Comparison of ENCODE assay signal across 8 cellular contexts in the genomic region with DNA sequence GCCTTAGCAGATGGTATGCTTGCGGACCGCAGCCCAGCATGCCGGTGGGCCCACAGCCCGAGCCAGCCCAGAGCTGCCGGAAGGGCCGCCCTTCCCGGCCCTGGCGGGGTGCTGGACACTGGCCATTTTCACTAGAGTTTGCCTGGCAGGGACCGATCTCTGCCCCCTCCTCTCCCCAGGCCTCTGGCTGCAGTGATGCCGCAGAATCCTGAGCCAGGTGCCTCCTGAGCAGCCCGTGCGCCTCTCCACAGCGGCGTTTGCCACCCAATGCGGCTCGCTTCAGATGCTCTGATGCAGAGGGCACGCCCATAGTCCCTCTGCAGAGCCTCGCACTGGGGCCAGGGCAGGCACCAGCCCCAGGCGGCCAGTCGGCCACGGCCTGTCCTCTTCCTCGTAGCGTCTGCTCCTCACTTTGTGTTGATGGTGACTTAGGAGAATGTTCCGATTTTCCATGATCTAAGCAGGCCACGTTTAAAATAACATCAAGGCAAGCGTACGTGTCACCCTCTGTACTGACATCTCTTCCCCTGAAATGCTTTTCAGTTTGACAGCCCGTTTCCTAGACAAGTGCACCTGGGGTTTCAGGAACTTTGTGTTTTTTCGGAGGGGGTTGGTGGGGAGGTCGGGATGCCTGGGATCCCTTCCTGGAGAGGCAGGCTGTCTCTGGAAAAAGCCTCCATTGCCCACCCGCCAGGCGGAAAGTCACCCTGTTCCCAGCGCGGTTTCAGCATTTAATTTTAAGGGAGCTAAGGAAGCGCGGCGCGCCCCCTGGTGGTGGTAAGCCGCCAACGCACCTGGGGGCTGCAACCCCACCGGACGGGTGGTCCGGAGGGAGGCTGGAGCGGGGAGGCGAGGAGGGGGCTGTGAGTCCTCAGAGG. TPM values are rescaled to one million over a fixed set of nuclear protein-coding genes. Genes with fewer than 3 reads are reported as not detected.
A peak's percentile ranks its signal among the peaks of the same experiment; 100 is the strongest.
DNase-seq lines count a peak whose midpoint lies in the region; ATAC-seq and TF ChIP-seq lines count a peak whose summit lies in the region.

No MANE protein-coding gene starts in this region.

- intact Hi-C loops in PC-3 (cut with micrococcal nuclease): no loop called here

- H3K27me3 ChIP-seq in H7 (ENCODE audit: control insufficient read depth, insufficient read depth, low read length): no peaks in the 10 kb centered on the region
- H3K27me3 ChIP-seq in PC-3 (ENCODE audit: low read length): no peaks in the 10 kb centered on the region

- H3K4me2 ChIP-seq in PC-3 (ENCODE audit: low read length): no peak overlapping the region

- POLR2A ChIA-PET in PC-3 (lab: Charles Lee; ENCODE audit: unreplicated experiment): no interaction called here

- no peaks in the 10 kb centered on the region for H3K9me3 ChIP-seq in PC-3 (ENCODE audit: low read length)

- CTCF ChIA-PET in PC-3 (lab: Charles Lee): no interaction called here

- H2AFZ ChIP-seq in PC-3 (ENCODE audit: low read length): no peak overlapping the region

- no peaks in the 10 kb centered on the region for H3K4me1 ChIP-seq in PC-3 (ENCODE audit: insufficient read depth, low read length)

- peak; percentile 87 for TF ChIP-seq CTCF in PC-3 (conservative IDR thresholded peaks at IDR 0.05; ENCODE audit: low read depth, low read length)
- peak; percentile 88 for TF ChIP-seq CTCF in fibroblast of mammary gland (conservative IDR thresholded peaks at IDR 0.05; ENCODE audit: control insufficient read depth, insufficient read depth, low read depth, low read length)

- ATAC-seq in PC-3 (no peak), HG03108 (IDR thresholded peaks at IDR 0.05; ENCODE audit: unreplicated experiment) (no peak)

- H3K27ac ChIP-seq in PC-3 (ENCODE audit: low read length) (no peak overlapping the region), substantia nigra (ENCODE audit: low read depth, low read length, poor library complexity, severe bottlenecking) (no peak overlapping the region)

- no TSS peak for BruUV-seq in PC-3 (replicated peaks; lab: Mats Ljungman, UMichigan)

- no peak overlapping the region for H3K4me3 ChIP-seq in H7 (ENCODE audit: insufficient read depth, low read depth, low read length)
- H3K4me3 ChIP-seq in PC-3 (ENCODE audit: low read length): no peak overlapping the region
- no peak overlapping the region for H3K4me3 ChIP-seq in fibroblast of mammary gland (ENCODE audit: control insufficient read depth, low read depth, low read length)

- H3F3A ChIP-seq in PC-3 (ENCODE audit: low read length, unreplicated experiment): no peaks in the 10 kb centered on the region

- no peak overlapping the region for H3K9ac ChIP-seq in PC-3 (ENCODE audit: low read length)

- DNase-seq in Ammon's horn (ENCODE audit: low spot score) (peak; percentile 66), H7 (peak; percentile 92), PC-3 (peak; percentile 53), activated T-helper 1 cell treated with Interleukin-2 at 50 U/mL for 16 hours (ENCODE audit: low read depth) (peak; percentile 52), fibroblast of mammary gland (ENCODE audit: low read depth) (peak; percentile 52), occipital lobe (lab: John Stamatoyannopoulos, UW) (peak; percentile 55), substantia nigra (lab: John Stamatoyannopoulos, UW) (peak in 39 of 49 donors; percentile 13 to 80 (median 51))

- H4K20me1 ChIP-seq in PC-3 (ENCODE audit: low read length): no peaks in the 10 kb centered on the region

- no peaks in the 10 kb centered on the region for H3K9me2 ChIP-seq in PC-3 (replicated peaks; ENCODE audit: low read length)

- H3K36me3 ChIP-seq in H7 (replicated peaks; ENCODE audit: control insufficient read depth, insufficient read depth, low read length) (no peaks in the 10 kb centered on the region; the same call in 1 of the 2 replicates), PC-3 (ENCODE audit: low read depth, low read length) (no peaks in the 10 kb centered on the region)

- no peaks in the 10 kb centered on the region for H3K79me2 ChIP-seq in PC-3 (ENCODE audit: low read length)

RNA-seq across cellular contexts. Expression of gene HMCN2, which starts 29.8 kb away (rescaled TPM):
- 2.3 and 5.2 TPM in 2 replicates for total RNA-seq in H7 (2014; rRNA removed; shearing (Covaris generic))
- total RNA-seq in PC-3 (2014; rRNA removed) (0.11 and 0.35 TPM in 2 replicates), occipital lobe (not detected)
